1 cellular context compared by ENCODE assay signal in genomic region chr1:44775078-44775929, GRCh38.
TF ChIP-seq lines count a peak whose summit lies in the region.

Gene RPS8 (plus strand): TSS chr1:44775540. CDS start chr1:44775597, 57 bp downstream.

TF ChIP-seq in K562, 482 proteins besides CTCF, POLR2A, EP300 and RAD21 (continued from another document and continues in another):
- TF ChIP-seq ZNF592 (IDR thresholded peaks at IDR 0.05): peak; percentile 87
- peak; percentile 78; the same call in 1 of the 2 replicates for TF ChIP-seq FOXJ2 (tag; IDR thresholded peaks at IDR 0.05)
- TF ChIP-seq RB1 (IDR thresholded peaks at IDR 0.05; ENCODE audit: low read depth): peak; percentile 96
- TF ChIP-seq EGR1 (conservative IDR thresholded peaks at IDR 0.05): no peak
- TF ChIP-seq CCNT2 (IDR thresholded peaks at IDR 0.05; ENCODE audit: borderline replicate concordance, extremely low read depth, insufficient read length, low read depth, low read length): no peak
- no peak for TF ChIP-seq ZNF140 (CRISPR knock-in tag; IDR thresholded peaks at IDR 0.05)
- peak; percentile 45 for TF ChIP-seq ASH1L (IDR thresholded peaks at IDR 0.05; ENCODE audit: borderline replicate concordance, low read depth, partially characterized antibody)
- TF ChIP-seq TAF15 (IDR thresholded peaks at IDR 0.05; ENCODE audit: low read depth, low read length): 0 out of 2 replicates have a peak, but pooled peaks have one; percentile 47
- peak; percentile 97 for TF ChIP-seq ELF4 (CRISPR knock-in tag; IDR thresholded peaks at IDR 0.05)
- peak; percentile 98 for TF ChIP-seq RBM22 (IDR thresholded peaks at IDR 0.05; ENCODE audit: low read depth, low read length, poor library complexity, severe bottlenecking)
- peak; percentile 99 for TF ChIP-seq ZBTB12 (CRISPR knock-in tag; IDR thresholded peaks at IDR 0.05)
- TF ChIP-seq CHAMP1 (IDR thresholded peaks at IDR 0.05): no peak; the same call in none of the 2 replicates
- TF ChIP-seq HNRNPL (IDR thresholded peaks at IDR 0.05; ENCODE audit: low read depth, low read length): no peak
- peak; percentile 93 for TF ChIP-seq ZBTB43 (CRISPR knock-in tag; IDR thresholded peaks at IDR 0.05)
- TF ChIP-seq FOXJ3 (CRISPR knock-in tag; IDR thresholded peaks at IDR 0.05): no peak
- peak; percentile 65 to 71; a peak in 3 of 4 replicates for TF ChIP-seq KDM4B (IDR thresholded peaks at IDR 0.05; ENCODE audit: borderline replicate concordance in 2 of 2, low read depth in 1 of 2)
- no peak; the same call in 1 of the 2 replicates for TF ChIP-seq ZNF76 (CRISPR knock-in tag; IDR thresholded peaks at IDR 0.05; ENCODE audit: borderline replicate concordance)
- TF ChIP-seq SMAD2 (IDR thresholded peaks at IDR 0.05; ENCODE audit: low read depth, low read length): no peak
- TF ChIP-seq SMARCE1 (IDR thresholded peaks at IDR 0.05): peak; percentile 86
- no peak for TF ChIP-seq PCBP2 (IDR thresholded peaks at IDR 0.05; ENCODE audit: low read depth, low read length, poor library complexity, severe bottlenecking)
- peak; percentile 34; the same call in 1 of the 2 replicates for TF ChIP-seq HDGF (IDR thresholded peaks at IDR 0.05)
- TF ChIP-seq ZFP91 (CRISPR knock-in tag; IDR thresholded peaks at IDR 0.05): peak; percentile 50; the same call in 1 of the 2 replicates
- no peak for TF ChIP-seq ZFP1 (CRISPR knock-in tag; IDR thresholded peaks at IDR 0.05)
- peak; percentile 89 to 90 for TF ChIP-seq FOXK2 (conservative IDR thresholded peaks at IDR 0.05 in 1 of 2, IDR thresholded peaks at IDR 0.05 in 1 of 2; ENCODE audit: low read depth in 2 of 2)
- TF ChIP-seq ZNF75A (CRISPR knock-in tag; IDR thresholded peaks at IDR 0.05): 0 out of 2 replicates have a peak, but pooled peaks have one; percentile 10
- TF ChIP-seq ZKSCAN3 (CRISPR knock-in tag; IDR thresholded peaks at IDR 0.05): no peak
- TF ChIP-seq SAFB2 (IDR thresholded peaks at IDR 0.05; ENCODE audit: borderline replicate concordance, low read depth, low read length, severe bottlenecking): no peak
- TF ChIP-seq RBM34 (IDR thresholded peaks at IDR 0.05; ENCODE audit: borderline replicate concordance, insufficient read depth, low read length): no peak
- no peak; the same call in 1 of the 2 replicates for TF ChIP-seq KDM2B (CRISPR knock-in tag; IDR thresholded peaks at IDR 0.05)
- peak; percentile 13; the same call in 1 of the 2 replicates for TF ChIP-seq ESRRB (CRISPR knock-in tag; IDR thresholded peaks at IDR 0.05; ENCODE audit: borderline replicate concordance)
- 0 out of 2 replicates have a peak, but pooled peaks have one; percentile 36 for TF ChIP-seq TCF7 (IDR thresholded peaks at IDR 0.05; ENCODE audit: borderline replicate concordance)
- TF ChIP-seq ZFP30 (CRISPR knock-in tag; IDR thresholded peaks at IDR 0.05; ENCODE audit: borderline replicate concordance): no peak
- no peak; the same call in 1 of the 2 replicates for TF ChIP-seq ATF3 (IDR thresholded peaks at IDR 0.05)
- no peak for TF ChIP-seq ATF3 (CRISPR knock-in tag; conservative IDR thresholded peaks at IDR 0.05)
- TF ChIP-seq NFRKB (IDR thresholded peaks at IDR 0.05; ENCODE audit: low read depth): peak; percentile 98
- no peak for TF ChIP-seq HIVEP1 (CRISPR knock-in tag; IDR thresholded peaks at IDR 0.05)
- no peak for TF ChIP-seq HOMEZ (CRISPR knock-in tag; IDR thresholded peaks at IDR 0.05)
- peak; percentile 97 for TF ChIP-seq THRB (CRISPR knock-in tag; conservative IDR thresholded peaks at IDR 0.05)
- TF ChIP-seq ZNF253 (CRISPR knock-in tag; conservative IDR thresholded peaks at IDR 0.05): no peak
- TF ChIP-seq MYC (IDR thresholded peaks at IDR 0.05; ENCODE audit: low read depth, low read length): peak; percentile 99
- TF ChIP-seq MYC (CRISPR knock-in tag; IDR thresholded peaks at IDR 0.05; ENCODE audit: borderline replicate concordance, low read depth): peak; percentile 98
- TF ChIP-seq ZNF121 (CRISPR knock-in tag; conservative IDR thresholded peaks at IDR 0.05): no peak
- peak; percentile 34; the same call in 1 of the 2 replicates for TF ChIP-seq ZNF212 (CRISPR knock-in tag; IDR thresholded peaks at IDR 0.05)
- TF ChIP-seq PTTG1 (tag; IDR thresholded peaks at IDR 0.05; ENCODE audit: low read depth): no peak
- TF ChIP-seq TSHZ1 (CRISPR knock-in tag; IDR thresholded peaks at IDR 0.05): peak; percentile 17; the same call in 1 of the 2 replicates
- TF ChIP-seq THRAP3 (IDR thresholded peaks at IDR 0.05; ENCODE audit: borderline replicate concordance): 0 out of 2 replicates have a peak, but pooled peaks have one; percentile 15
- no peak for TF ChIP-seq POLR3A (IDR thresholded peaks at IDR 0.05; ENCODE audit: borderline replicate concordance, extremely low read depth, insufficient read depth, insufficient read length)
- peak; percentile 83 for TF ChIP-seq RNF2 (IDR thresholded peaks at IDR 0.05)
